ENCODE assay signal across 1 cellular context in genomic region chr5:141508440-141508807, GRCh38.
TF ChIP-seq lines count a peak whose summit lies in the region.

No MANE protein-coding gene starts in this region.

TF ChIP-seq in GM23338, 12 proteins besides CTCF, POLR2A, EP300 and RAD21:
- no peak for TF ChIP-seq REST (IDR thresholded peaks at IDR 0.05; ENCODE audit: unreplicated experiment)
- no peak for TF ChIP-seq ZNF114 (CRISPR knock-in tag; IDR thresholded peaks at IDR 0.05)
- no peak for TF ChIP-seq EZH2phosphoT487 (IDR thresholded peaks at IDR 0.05; ENCODE audit: unreplicated experiment)
- no peak for TF ChIP-seq POLR2AphosphoS5 (IDR thresholded peaks at IDR 0.05; ENCODE audit: low read depth)
- TF ChIP-seq JUNB (IDR thresholded peaks at IDR 0.05; ENCODE audit: unreplicated experiment) = no peak
- TF ChIP-seq CREB1 (CRISPR knock-in tag; IDR thresholded peaks at IDR 0.05; ENCODE audit: low read depth) = no peak
- no peak for TF ChIP-seq ZNF331 (CRISPR knock-in tag; IDR thresholded peaks at IDR 0.05; ENCODE audit: low read depth)
- TF ChIP-seq STAT1 (IDR thresholded peaks at IDR 0.05; ENCODE audit: unreplicated experiment) = no peak
- no peak for TF ChIP-seq NANOG (IDR thresholded peaks at IDR 0.05; ENCODE audit: borderline replicate concordance)
- TF ChIP-seq, protein P1, sequence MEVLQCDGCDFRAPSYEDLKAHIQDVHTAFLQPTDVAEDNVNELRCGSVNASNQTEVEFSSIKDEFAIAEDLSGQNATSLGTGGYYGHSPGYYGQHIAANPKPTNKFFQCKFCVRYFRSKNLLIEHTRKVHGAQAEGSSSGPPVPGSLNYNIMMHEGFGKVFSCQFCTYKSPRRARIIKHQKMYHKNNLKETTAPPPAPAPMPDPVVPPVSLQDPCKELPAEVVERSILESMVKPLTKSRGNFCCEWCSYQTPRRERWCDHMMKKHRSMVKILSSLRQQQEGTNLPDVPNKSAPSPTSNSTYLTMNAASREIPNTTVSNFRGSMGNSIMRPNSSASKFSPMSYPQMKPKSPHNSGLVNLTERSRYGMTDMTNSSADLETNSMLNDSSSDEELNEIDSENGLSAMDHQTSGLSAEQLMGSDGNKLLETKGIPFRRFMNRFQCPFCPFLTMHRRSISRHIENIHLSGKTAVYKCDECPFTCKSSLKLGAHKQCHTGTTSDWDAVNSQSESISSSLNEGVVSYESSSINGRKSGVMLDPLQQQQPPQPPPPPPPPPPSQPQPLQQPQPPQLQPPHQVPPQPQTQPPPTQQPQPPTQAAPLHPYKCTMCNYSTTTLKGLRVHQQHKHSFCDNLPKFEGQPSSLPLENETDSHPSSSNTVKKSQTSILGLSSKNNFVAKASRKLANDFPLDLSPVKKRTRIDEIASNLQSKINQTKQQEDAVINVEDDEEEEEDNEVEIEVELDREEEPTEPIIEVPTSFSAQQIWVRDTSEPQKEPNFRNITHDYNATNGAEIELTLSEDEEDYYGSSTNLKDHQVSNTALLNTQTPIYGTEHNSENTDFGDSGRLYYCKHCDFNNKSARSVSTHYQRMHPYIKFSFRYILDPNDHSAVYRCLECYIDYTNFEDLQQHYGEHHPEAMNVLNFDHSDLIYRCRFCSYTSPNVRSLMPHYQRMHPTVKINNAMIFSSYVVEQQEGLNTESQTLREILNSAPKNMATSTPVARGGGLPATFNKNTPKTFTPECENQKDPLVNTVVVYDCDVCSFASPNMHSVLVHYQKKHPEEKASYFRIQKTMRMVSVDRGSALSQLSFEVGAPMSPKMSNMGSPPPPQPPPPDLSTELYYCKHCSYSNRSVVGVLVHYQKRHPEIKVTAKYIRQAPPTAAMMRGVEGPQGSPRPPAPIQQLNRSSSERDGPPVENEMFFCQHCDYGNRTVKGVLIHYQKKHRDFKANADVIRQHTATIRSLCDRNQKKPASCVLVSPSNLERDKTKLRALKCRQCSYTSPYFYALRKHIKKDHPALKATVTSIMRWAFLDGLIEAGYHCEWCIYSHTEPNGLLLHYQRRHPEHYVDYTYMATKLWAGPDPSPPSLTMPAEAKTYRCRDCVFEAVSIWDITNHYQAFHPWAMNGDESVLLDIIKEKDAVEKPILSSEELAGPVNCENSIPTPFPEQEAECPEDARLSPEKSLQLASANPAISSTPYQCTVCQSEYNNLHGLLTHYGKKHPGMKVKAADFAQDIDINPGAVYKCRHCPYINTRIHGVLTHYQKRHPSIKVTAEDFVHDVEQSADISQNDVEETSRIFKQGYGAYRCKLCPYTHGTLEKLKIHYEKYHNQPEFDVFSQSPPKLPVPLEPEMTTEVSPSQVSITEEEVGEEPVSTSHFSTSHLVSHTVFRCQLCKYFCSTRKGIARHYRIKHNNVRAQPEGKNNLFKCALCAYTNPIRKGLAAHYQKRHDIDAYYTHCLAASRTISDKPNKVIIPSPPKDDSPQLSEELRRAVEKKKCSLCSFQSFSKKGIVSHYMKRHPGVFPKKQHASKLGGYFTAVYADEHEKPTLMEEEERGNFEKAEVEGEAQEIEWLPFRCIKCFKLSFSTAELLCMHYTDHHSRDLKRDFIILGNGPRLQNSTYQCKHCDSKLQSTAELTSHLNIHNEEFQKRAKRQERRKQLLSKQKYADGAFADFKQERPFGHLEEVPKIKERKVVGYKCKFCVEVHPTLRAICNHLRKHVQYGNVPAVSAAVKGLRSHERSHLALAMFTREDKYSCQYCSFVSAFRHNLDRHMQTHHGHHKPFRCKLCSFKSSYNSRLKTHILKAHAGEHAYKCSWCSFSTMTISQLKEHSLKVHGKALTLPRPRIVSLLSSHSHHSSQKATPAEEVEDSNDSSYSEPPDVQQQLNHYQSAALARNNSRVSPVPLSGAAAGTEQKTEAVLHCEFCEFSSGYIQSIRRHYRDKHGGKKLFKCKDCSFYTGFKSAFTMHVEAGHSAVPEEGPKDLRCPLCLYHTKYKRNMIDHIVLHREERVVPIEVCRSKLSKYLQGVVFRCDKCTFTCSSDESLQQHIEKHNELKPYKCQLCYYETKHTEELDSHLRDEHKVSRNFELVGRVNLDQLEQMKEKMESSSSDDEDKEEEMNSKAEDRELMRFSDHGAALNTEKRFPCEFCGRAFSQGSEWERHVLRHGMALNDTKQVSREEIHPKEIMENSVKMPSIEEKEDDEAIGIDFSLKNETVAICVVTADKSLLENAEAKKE (CRISPR knock-in tag; IDR thresholded peaks at IDR 0.05) = no peak
TF ChIP-seq in GM23338: peak in this region for 0.
